ENCODE assay signal across 29 cellular contexts in genomic region chr13:72542241-72542640, GRCh38.
A peak's percentile ranks its signal among the peaks of the same experiment; 100 is the strongest.
DNase-seq lines count a peak whose midpoint lies in the region; ATAC-seq, FAIRE-seq and TF ChIP-seq lines count a peak whose summit lies in the region.
"Had no signal": no experiment of that assay in that cellular context is flagged by ENCODE, and none has a peak within 500 bp of the region (broad histone marks: within the 10 kb centered on the region; RNA-seq: fewer than 3 reads in every experiment).

No MANE protein-coding gene starts in this region.

- H3K18ac ChIP-seq in mesendoderm (ENCODE audit: low read length) = no peak overlapping the region

- no peak overlapping the region for H2BK120ac ChIP-seq in mesendoderm (ENCODE audit: low read depth, low read length)

- no peak overlapping the region for H3K9ac ChIP-seq in endodermal cell (ENCODE audit: extremely low read depth, low read length, poor library complexity, severe bottlenecking)
- no peak overlapping the region for H3K9ac ChIP-seq in keratinocyte (ENCODE audit: control insufficient read depth, extremely low read depth, insufficient read depth, low read length)
- no peak overlapping the region for H3K9ac ChIP-seq in mesendoderm (ENCODE audit: low read length)
- H3K9ac ChIP-seq: BLaER1 had no signal

- no peak overlapping the region for H3K56ac ChIP-seq in mesendoderm (ENCODE audit: low read length)

- H3K23ac ChIP-seq in mesendoderm (ENCODE audit: low read length) = no peak overlapping the region

- dilution Hi-C loops in keratinocyte (cut with MboI; ENCODE audit: extremely low pct_ligation_motif_present, low sequenced_read_pairs) = no loop called here

- ATAC-seq in stimulated activated naive B cell treated with anti-CD40 and anti-IgM and Interleukin-4, amounts not matched to agents 10 μg/mL and 1 μg/mL and 100 μg/mL, for 72 hours (replicated peaks) = no peak
- ATAC-seq: GM12878 had no signal

- H3K36me3 ChIP-seq in endodermal cell (ENCODE audit: control insufficient read depth, insufficient read depth, low read length) (no peaks in the 10 kb centered on the region), keratinocyte (ENCODE audit: control insufficient read depth in 2 of 2, extremely low read depth in 1 of 2, insufficient read depth in 2 of 2, low read length in 2 of 2) (no peaks in the 10 kb centered on the region), mesendoderm (ENCODE audit: control insufficient read depth, insufficient read depth, low read length) (no peaks in the 10 kb centered on the region), esophagus squamous epithelium (no peaks in the 10 kb centered on the region)
- H3K36me3 ChIP-seq: BE2C, BLaER1 had no signal

- H3K4me1 ChIP-seq in endodermal cell (ENCODE audit: control insufficient read depth, insufficient read depth, low read length) = no peaks in the 10 kb centered on the region
- H3K4me1 ChIP-seq in keratinocyte (ENCODE audit: control insufficient read depth, extremely low read depth, insufficient read depth, low read length) = peaks cover 11% of the 10 kb centered on the region
- peaks cover 4% of the 10 kb centered on the region for H3K4me1 ChIP-seq in mesendoderm (ENCODE audit: control insufficient read depth, low read depth, low read length)
- H3K4me1 ChIP-seq in esophagus squamous epithelium = peaks cover 0 to 3% (median 0%) of the 10 kb centered on the region in 3 donors
- H3K4me1 ChIP-seq: BE2C, BLaER1 had no signal

- no peak overlapping the region for H4K5ac ChIP-seq in mesendoderm (ENCODE audit: low read length)

- H3K79me1 ChIP-seq in mesendoderm (ENCODE audit: low read length) = no peaks in the 10 kb centered on the region

- no peaks in the 10 kb centered on the region for H3K9me1 ChIP-seq in keratinocyte (ENCODE audit: control insufficient read depth, extremely low read depth, insufficient read depth, low read length)

- no peaks in the 10 kb centered on the region for H3K9me3 Mint-ChIP-seq in endodermal cell
- peaks cover 0 to 6% of the 10 kb centered on the region in 2 donors for H3K9me3 Mint-ChIP-seq in stimulated activated naive B cell treated with anti-CD40 and anti-IgM and Interleukin-4, amounts not matched to agents 10 μg/mL and 1 μg/mL and 100 μg/mL, for 72 hours

- no peaks in the 10 kb centered on the region for H3K79me2 ChIP-seq in keratinocyte (ENCODE audit: control insufficient read depth, insufficient read depth, low read length)
- H3K79me2 ChIP-seq in mesendoderm (ENCODE audit: control insufficient read depth, insufficient read depth, low read length) = no peaks in the 10 kb centered on the region

- intact Hi-C loops in esophagus squamous epithelium (cut with DNase I) = no loop called here

- FAIRE-seq in keratinocyte (lab: Jason Lieb, UNC) = no peak
- FAIRE-seq: A204.1, GM12878, GM12892, GM19239 had no signal

- no peak overlapping the region for H3K4me3 Mint-ChIP-seq in endodermal cell
- no peak overlapping the region for H3K4me3 Mint-ChIP-seq in stimulated activated naive B cell treated with anti-CD40 and anti-IgM and Interleukin-4, amounts not matched to agents 10 μg/mL and 1 μg/mL and 100 μg/mL, for 72 hours
- H3K4me3 Mint-ChIP-seq: CD14-positive monocyte; CD4-positive, alpha-beta memory T cell; CD4-positive, CD25-positive, alpha-beta regulatory T cell; CD8-positive, alpha-beta memory T cell had no signal

- H3K9me3 ChIP-seq in endodermal cell (ENCODE audit: control insufficient read depth, low read length) (no peaks in the 10 kb centered on the region), keratinocyte (ENCODE audit: control insufficient read depth, low read depth, low read length) (no peaks in the 10 kb centered on the region), esophagus squamous epithelium (no peaks in the 10 kb centered on the region)
- H3K9me3 ChIP-seq: BE2C, BLaER1 had no signal

- no peak overlapping the region for H4K8ac ChIP-seq in mesendoderm (ENCODE audit: low read depth, low read length)

- H2BK5ac ChIP-seq in mesendoderm (ENCODE audit: low read length) = no peak overlapping the region

- TF ChIP-seq POLR2A in esophagus squamous epithelium (IDR thresholded peaks at IDR 0.05) = no peak

- in situ Hi-C loops in GM13976 (cut with MboI; ENCODE audit: low sequenced_read_pairs, unreplicated experiment) = no loop called here

- H3K27me3 Mint-ChIP-seq in endodermal cell (ENCODE audit: insufficient read depth) = peaks cover 4% of the 10 kb centered on the region
- no peaks in the 10 kb centered on the region for H3K27me3 Mint-ChIP-seq in stimulated activated naive B cell treated with anti-CD40 and anti-IgM and Interleukin-4, amounts not matched to agents 10 μg/mL and 1 μg/mL and 100 μg/mL, for 72 hours
- H3K27me3 Mint-ChIP-seq: CD4-positive, alpha-beta memory T cell; CD4-positive, CD25-positive, alpha-beta regulatory T cell had no signal

- H3K27ac ChIP-seq in endodermal cell (ENCODE audit: low read depth, low read length) (no peak overlapping the region), epithelial cell of prostate (peak overlapping the region; percentile 43), keratinocyte (ENCODE audit: control insufficient read depth, insufficient read depth, low read length) (no peak overlapping the region), mesendoderm (ENCODE audit: low read depth, low read length) (no peak overlapping the region), esophagus squamous epithelium (no peak overlapping the region)
- H3K27ac ChIP-seq: BLaER1 had no signal

- DNase-seq in endodermal cell (peak; percentile 57), epithelial cell of prostate (ENCODE audit: low read depth, low spot score) (no peak), keratinocyte (ENCODE audit: low read depth, low spot score) (no peak), mesendoderm (peak; percentile 59), GM13976 (ENCODE audit: low spot score) (no peak), esophagus squamous epithelium (lab: John Stamatoyannopoulos, UW) (no peak), foreskin melanocyte (no peak)
- DNase-seq in stimulated activated naive B cell treated with anti-CD40 and anti-IgM and Interleukin-4, amounts not matched to agents 10 μg/mL and 1 μg/mL and 100 μg/mL, for 72 hours = no peak
- DNase-seq: 8988T; ACHN; BE2C; C1 segment of cervical spinal cord; CD4-positive, alpha-beta memory T cell; CD4-positive, CD25-positive, alpha-beta regulatory T cell; CD8-positive, alpha-beta memory T cell; COR-L47; DMS 273 treated with DMSO at 0.1 percent for 48 hours; DMS153; DMS53; DMS79; DND-41; EL; GDM1 had no signal

- no peak for TF ChIP-seq CTCF in endodermal cell (conservative IDR thresholded peaks at IDR 0.05)
- no peak for TF ChIP-seq CTCF in keratinocyte (optimal IDR thresholded peaks at IDR 0.05 in 1 of 3, IDR thresholded peaks at IDR 0.05 in 1 of 3, conservative IDR thresholded peaks at IDR 0.05 in 1 of 3; ENCODE audit: extremely low read depth in 1 of 3, insufficient read depth in 2 of 3, low read length in 3 of 3)
- no peak for TF ChIP-seq CTCF in GM13976 (IDR thresholded peaks at IDR 0.05; ENCODE audit: borderline replicate concordance, control extremely low read depth, extremely low read depth, insufficient read depth, missing control alignments)
- no peak for TF ChIP-seq CTCF in esophagus squamous epithelium (IDR thresholded peaks at IDR 0.05)

- peaks cover 12% of the 10 kb centered on the region for H3K4me1 Mint-ChIP-seq in endodermal cell
- no peaks in the 10 kb centered on the region for H3K4me1 Mint-ChIP-seq in stimulated activated naive B cell treated with anti-CD40 and anti-IgM and Interleukin-4, amounts not matched to agents 10 μg/mL and 1 μg/mL and 100 μg/mL, for 72 hours
- H3K4me1 Mint-ChIP-seq: CD14-positive monocyte; CD4-positive, alpha-beta memory T cell; CD4-positive, CD25-positive, alpha-beta regulatory T cell; CD8-positive, alpha-beta memory T cell had no signal

- H2BK15ac ChIP-seq in mesendoderm (replicated peaks; ENCODE audit: low read depth) = no peak overlapping the region

- no peaks in the 10 kb centered on the region for H3K36me3 Mint-ChIP-seq in endodermal cell (ENCODE audit: low read depth)
- no peaks in the 10 kb centered on the region for H3K36me3 Mint-ChIP-seq in stimulated activated naive B cell treated with anti-CD40 and anti-IgM and Interleukin-4, amounts not matched to agents 10 μg/mL and 1 μg/mL and 100 μg/mL, for 72 hours
- H3K36me3 Mint-ChIP-seq: CD14-positive monocyte; CD4-positive, alpha-beta memory T cell; CD4-positive, CD25-positive, alpha-beta regulatory T cell; CD8-positive, alpha-beta memory T cell had no signal

- peak overlapping the region; percentile 95 for H2AFZ ChIP-seq in keratinocyte (ENCODE audit: control insufficient read depth, low read length)

- no peak overlapping the region for H3K4ac ChIP-seq in mesendoderm (ENCODE audit: low read depth, low read length)

- H3K4me2 ChIP-seq in keratinocyte (ENCODE audit: control insufficient read depth, extremely low read depth, insufficient read depth, low read depth, low read length) = peak overlapping the region; percentile 73
- no peak overlapping the region for H3K4me2 ChIP-seq in mesendoderm (ENCODE audit: low read length)
- H3K4me2 ChIP-seq: BLaER1 had no signal

- no peak overlapping the region for H3K4me3 ChIP-seq in endodermal cell (ENCODE audit: low read length)
- no peak overlapping the region for H3K4me3 ChIP-seq in keratinocyte (ENCODE audit: control insufficient read depth in 2 of 3, extremely low read depth in 1 of 3, insufficient read depth in 2 of 3, low read depth in 1 of 3, low read length in 3 of 3)
- H3K4me3 ChIP-seq in mesendoderm (ENCODE audit: low read length) = no peak overlapping the region
- no peak overlapping the region for H3K4me3 ChIP-seq in esophagus squamous epithelium
- H3K4me3 ChIP-seq: BLaER1, GM12878 had no signal

- WGBS in endodermal cell (ENCODE audit: insufficient coverage in 1 of 2, insufficient read length in 1 of 2), 2 experiments = 60 to 96% methylated on average over 1 to 2 of the region's 3 CpGs
- WGBS in mesendoderm (ENCODE audit: extremely low coverage, insufficient coverage, low lambda C conversion rate) = no CpG with 5 or more reads among the region's 3 CpGs
- 94 to 95% methylated on average over 3 of the region's 3 CpGs for WGBS in esophagus squamous epithelium, 2 donors

- H3K27me3 ChIP-seq in endodermal cell (ENCODE audit: control insufficient read depth, insufficient read depth, low read length, poor library complexity, severe bottlenecking) = no peaks in the 10 kb centered on the region
- H3K27me3 ChIP-seq in keratinocyte (ENCODE audit: control insufficient read depth, extremely low read depth, insufficient read depth, low read length) = peaks cover 3% of the 10 kb centered on the region
- H3K27me3 ChIP-seq in mesendoderm (ENCODE audit: insufficient read depth, low read length, poor library complexity) = no peaks in the 10 kb centered on the region
- H3K27me3 ChIP-seq in esophagus squamous epithelium = no peaks in the 10 kb centered on the region
- H3K27me3 ChIP-seq: BE2C, BLaER1 had no signal

- no peak overlapping the region for H2AK5ac ChIP-seq in mesendoderm (ENCODE audit: low read length)

- H4K20me1 ChIP-seq in keratinocyte (ENCODE audit: control insufficient read depth, extremely low read depth, insufficient read depth, low read length) = no peaks in the 10 kb centered on the region
- H4K20me1 ChIP-seq: BLaER1 had no signal

- no peak overlapping the region for H3K27ac Mint-ChIP-seq in endodermal cell
- no peak overlapping the region for H3K27ac Mint-ChIP-seq in stimulated activated naive B cell treated with anti-CD40 and anti-IgM and Interleukin-4, amounts not matched to agents 10 μg/mL and 1 μg/mL and 100 μg/mL, for 72 hours
- H3K27ac Mint-ChIP-seq: CD14-positive monocyte; CD4-positive, alpha-beta memory T cell; CD4-positive, CD25-positive, alpha-beta regulatory T cell had no signal

Comparison
In these comparisons a context has a peak if more than half of its experiments do, and no peak if none do; other contexts are left out.
1. DNase-seq: peak in endodermal cell (single experiment) and mesendoderm (single experiment); none in epithelial cell of prostate (single experiment), keratinocyte (single experiment), stimulated activated naive B cell treated with anti-CD40 and anti-IgM and Interleukin-4, amounts not matched to agents 10 μg/mL and 1 μg/mL and 100 μg/mL, for 72 hours (single experiment), GM13976 (single experiment), esophagus squamous epithelium (single experiment) and foreskin melanocyte (single experiment).